24 cellular contexts compared by ENCODE assay signal in the genomic region with DNA sequence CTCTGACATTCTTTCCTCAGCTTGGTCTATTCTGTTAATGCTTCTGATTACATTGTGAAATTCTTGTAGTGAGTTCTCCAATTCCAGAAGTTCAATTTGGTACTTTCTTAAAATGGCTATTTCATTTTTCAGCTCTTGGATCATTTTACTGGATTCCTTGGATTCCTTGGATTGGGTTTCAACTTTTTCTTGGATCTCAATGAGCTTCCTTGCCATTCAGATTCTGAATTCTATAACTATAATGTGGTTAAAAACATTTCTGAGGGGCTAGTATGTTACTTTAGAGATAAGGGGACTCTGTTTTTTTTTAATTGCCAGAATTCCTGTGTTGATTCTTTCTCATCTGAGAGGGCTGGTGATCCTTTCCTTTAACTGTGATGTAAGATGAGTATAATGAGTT.
"Had no signal": no experiment of that assay in that cellular context is flagged by ENCODE, and none has a peak within 500 bp of the region (broad histone marks: within the 10 kb centered on the region; RNA-seq: fewer than 3 reads in every experiment).

No MANE protein-coding gene starts in this region.

- H3K36me3 ChIP-seq: colonic mucosa, esophagus squamous epithelium, gastroesophageal sphincter, heart left ventricle, left lung, lower lobe of right lung had no signal

- ATAC-seq: effector memory CD8-positive, alpha-beta T cell; esophagus mucosa; foreskin keratinocyte; gastroesophageal sphincter; heart left ventricle; left lung; left ventricle myocardium superior; lower lobe of right lung; mucosa of descending colon had no signal

- H3K4me1 ChIP-seq: colonic mucosa, esophagus squamous epithelium, foreskin keratinocyte, gastroesophageal sphincter, left lung had no signal

- H3K27me3 ChIP-seq: colonic mucosa, esophagus squamous epithelium, foreskin keratinocyte, gastroesophageal sphincter, heart left ventricle, hepatocyte, left lung had no signal

- H3K9me3 ChIP-seq: colonic mucosa, mucosa of descending colon had no signal

- H3K27ac ChIP-seq: colonic mucosa, epithelial cell of prostate, esophagus squamous epithelium, foreskin keratinocyte, gastroesophageal sphincter, heart left ventricle, hepatocyte, left lung, lower lobe of right lung had no signal

- H2AFZ ChIP-seq: hepatocyte had no signal

- DNase-seq: colonic mucosa; cortex of kidney; effector CD8-positive, alpha-beta T cell; effector memory CD8-positive, alpha-beta T cell; endodermal cell; erythroblast; esophagus squamous epithelium; foreskin keratinocyte; heart left ventricle; hypothalamus; immature natural killer cell; islet precursor cell; kidney; kidney glomerular epithelial cell; left lung; left ventricle myocardium superior; lower lobe of right lung; mesenchymal stem cell; mucosa of descending colon; naive B cell had no signal

- H3K79me2 ChIP-seq: hepatocyte had no signal

- H3K4me2 ChIP-seq: hepatocyte had no signal

- H3K4me3 ChIP-seq: colonic mucosa, esophagus squamous epithelium, gastroesophageal sphincter, heart left ventricle, hepatocyte, left lung, lower lobe of right lung, mucosa of descending colon had no signal
